In genomic region chr12:102441077-102441596, GRCh38 we compare ENCODE assay signal across 1 cellular context.
TF ChIP-seq lines count a peak whose summit lies in the region.

No MANE protein-coding gene starts in this region.

TF ChIP-seq in K562, 482 proteins besides CTCF, POLR2A, EP300 and RAD21 (continued from another document and continues in another):
- TF ChIP-seq MGA (IDR thresholded peaks at IDR 0.05): no peak
- no peak for TF ChIP-seq ZNF398 (CRISPR knock-in tag; IDR thresholded peaks at IDR 0.05)
- peak; percentile 52; the same call in 1 of the 2 replicates for TF ChIP-seq TRIM28 (IDR thresholded peaks at IDR 0.05)
- TF ChIP-seq FOXO4 (CRISPR knock-in tag; IDR thresholded peaks at IDR 0.05): no peak
- peak; percentile 97 for TF ChIP-seq EHMT2 (IDR thresholded peaks at IDR 0.05)
- no peak for TF ChIP-seq NR4A1 (CRISPR knock-in tag; IDR thresholded peaks at IDR 0.05)
- 0 out of 2 replicates have a peak, but pooled peaks have one; percentile 50 for TF ChIP-seq NR4A1 (tag; IDR thresholded peaks at IDR 0.05)
- no peak for TF ChIP-seq SNRNP70 (optimal IDR thresholded peaks at IDR 0.05; ENCODE audit: low read depth, low read length)
- TF ChIP-seq MAZ (CRISPR knock-in tag; conservative IDR thresholded peaks at IDR 0.05 in 1 of 2, IDR thresholded peaks at IDR 0.05 in 1 of 2): peak in 1 of 2 experiments; percentile 61; a peak in 1 of 4 replicates
- no peak for TF ChIP-seq CHCHD3 (CRISPR knock-in tag; IDR thresholded peaks at IDR 0.05)
- TF ChIP-seq CAMTA2 (CRISPR knock-in tag; conservative IDR thresholded peaks at IDR 0.05): no peak
- TF ChIP-seq BRF1 (IDR thresholded peaks at IDR 0.05; ENCODE audit: borderline replicate concordance, extremely low read depth, insufficient read length): no peak
- peak; percentile 35 for TF ChIP-seq CBFA2T2 (conservative IDR thresholded peaks at IDR 0.05)
- TF ChIP-seq TEAD2 (tag; IDR thresholded peaks at IDR 0.05): no peak
- peak in 1 of 2 experiments; percentile 83; a peak in 1 of 4 replicates for TF ChIP-seq RCOR1 (IDR thresholded peaks at IDR 0.05; ENCODE audit: borderline replicate concordance in 1 of 2, low read depth in 2 of 2, low read length in 2 of 2)
- no peak for TF ChIP-seq CREB3L1 (IDR thresholded peaks at IDR 0.05; ENCODE audit: borderline replicate concordance, low read depth)
- TF ChIP-seq KLF13 (tag; IDR thresholded peaks at IDR 0.05; ENCODE audit: borderline replicate concordance, low read depth): no peak
- TF ChIP-seq PCBP1 (IDR thresholded peaks at IDR 0.05; ENCODE audit: low read depth, low read length, poor library complexity, severe bottlenecking): no peak
- TF ChIP-seq SMAD1 (IDR thresholded peaks at IDR 0.05; ENCODE audit: low read depth, low read length, partially characterized antibody): no peak
- peak in 1 of 2 experiments; percentile 44; a peak in 1 of 4 replicates for TF ChIP-seq TBL1XR1 (IDR thresholded peaks at IDR 0.05; ENCODE audit: low read length in 2 of 2)
- peak; percentile 82; the same call in 1 of the 2 replicates for TF ChIP-seq SMARCC2 (IDR thresholded peaks at IDR 0.05; ENCODE audit: low read depth)
- no peak for TF ChIP-seq BRCA1 (IDR thresholded peaks at IDR 0.05)
- TF ChIP-seq BRCA1 (CRISPR knock-in tag; IDR thresholded peaks at IDR 0.05): no peak
- no peak for TF ChIP-seq NFE2L1 (tag; IDR thresholded peaks at IDR 0.05; ENCODE audit: borderline replicate concordance, low read depth)
- TF ChIP-seq ZNF830 (CRISPR knock-in tag; IDR thresholded peaks at IDR 0.05): no peak
- peak; percentile 92 for TF ChIP-seq BACH1 (tag; IDR thresholded peaks at IDR 0.05)
- no peak for TF ChIP-seq HNRNPH1 (optimal IDR thresholded peaks at IDR 0.05; ENCODE audit: low read depth, low read length)
- peak; percentile 53 for TF ChIP-seq MEIS2 (IDR thresholded peaks at IDR 0.05; ENCODE audit: partially characterized antibody)
- no peak for TF ChIP-seq MXI1 (IDR thresholded peaks at IDR 0.05; ENCODE audit: low read depth, low read length)
- no peak for TF ChIP-seq RBFOX2 (IDR thresholded peaks at IDR 0.05; ENCODE audit: low read depth, low read length)
- no peak for TF ChIP-seq SIN3A (IDR thresholded peaks at IDR 0.05; ENCODE audit: borderline replicate concordance in 2 of 2, control insufficient read depth in 1 of 2, low read depth in 2 of 2, low read length in 2 of 2)
- TF ChIP-seq SMARCA4 (IDR thresholded peaks at IDR 0.05): peak; percentile 96
- TF ChIP-seq SREBF1 (IDR thresholded peaks at IDR 0.05; ENCODE audit: borderline replicate concordance, low read depth, low read length): no peak
- TF ChIP-seq GABPA (tag; conservative IDR thresholded peaks at IDR 0.05; ENCODE audit: low read depth): no peak
- TF ChIP-seq ZNF639 (CRISPR knock-in tag; conservative IDR thresholded peaks at IDR 0.05 in 1 of 2, IDR thresholded peaks at IDR 0.05 in 1 of 2): no peak
- TF ChIP-seq CREM (IDR thresholded peaks at IDR 0.05; ENCODE audit: low read depth): peak; percentile 61
- no peak for TF ChIP-seq NRF1 (conservative IDR thresholded peaks at IDR 0.05 in 1 of 2, IDR thresholded peaks at IDR 0.05 in 1 of 2)
- no peak for TF ChIP-seq FOXP4 (CRISPR knock-in tag; IDR thresholded peaks at IDR 0.05; ENCODE audit: borderline replicate concordance)
- TF ChIP-seq ZNF512 (tag; IDR thresholded peaks at IDR 0.05): no peak
